In genomic region chr3:139482206-139482605, GRCh38 we compare ENCODE assay signal across 16 cellular contexts.
DNase-seq lines count a peak whose midpoint lies in the region; ATAC-seq lines count a peak whose summit lies in the region.
"Had no signal": no experiment of that assay in that cellular context is flagged by ENCODE, and none has a peak within 500 bp of the region (broad histone marks: within the 10 kb centered on the region; RNA-seq: fewer than 3 reads in every experiment).

No MANE protein-coding gene starts in this region.

- DNase-seq in NCI-H2081 (lab: John Stamatoyannopoulos, UW) (peak; percentile 14 to 63), NCI-H2081 treated with DMSO at 0.1 percent for 48 hours (lab: John Stamatoyannopoulos, UW) (no peak), SKM-1 treated with dmso at 0.1 percent for 144 hours (lab: John Stamatoyannopoulos, UW; ENCODE audit: unreplicated experiment) (peak; percentile 11), SKM-1 (lab: John Stamatoyannopoulos, UW; ENCODE audit: unreplicated experiment) (no peak), NCI-H774 (lab: John Stamatoyannopoulos, UW) (peak; percentile 20)
- DNase-seq: Caco-2; CD4-positive, CD25-positive, alpha-beta regulatory T cell; CD8-positive, alpha-beta T cell; DMS53; DMS79 treated with DMSO at 0.1 percent for 48 hours; GF-D8; H9; HFFc6 had no signal

- ATAC-seq in GM21360 (IDR thresholded peaks at IDR 0.05; ENCODE audit: unreplicated experiment) (no peak), HG02759 (IDR thresholded peaks at IDR 0.05; ENCODE audit: unreplicated experiment) (no peak)
- ATAC-seq: CD8-positive, alpha-beta T cell; GM23338 had no signal

Comparison
In these comparisons a context has a peak if more than half of its experiments do, and no peak if none do; other contexts are left out.
1. DNase-seq: peak in NCI-H2081 (2 of 2), SKM-1 treated with dmso at 0.1 percent for 144 hours (single experiment) and NCI-H774 (single experiment); none in NCI-H2081 treated with DMSO at 0.1 percent for 48 hours (single experiment) and SKM-1 (single experiment).